Comparison of ENCODE assay signal across 1 cellular context in genomic region chr5:124570285-124571035, GRCh38.
TF ChIP-seq lines count a peak whose summit lies in the region.

No MANE protein-coding gene starts in this region.

TF ChIP-seq in HepG2, 621 proteins besides CTCF, POLR2A, EP300 and RAD21 (continued from another document):
- TF ChIP-seq, protein P1, sequence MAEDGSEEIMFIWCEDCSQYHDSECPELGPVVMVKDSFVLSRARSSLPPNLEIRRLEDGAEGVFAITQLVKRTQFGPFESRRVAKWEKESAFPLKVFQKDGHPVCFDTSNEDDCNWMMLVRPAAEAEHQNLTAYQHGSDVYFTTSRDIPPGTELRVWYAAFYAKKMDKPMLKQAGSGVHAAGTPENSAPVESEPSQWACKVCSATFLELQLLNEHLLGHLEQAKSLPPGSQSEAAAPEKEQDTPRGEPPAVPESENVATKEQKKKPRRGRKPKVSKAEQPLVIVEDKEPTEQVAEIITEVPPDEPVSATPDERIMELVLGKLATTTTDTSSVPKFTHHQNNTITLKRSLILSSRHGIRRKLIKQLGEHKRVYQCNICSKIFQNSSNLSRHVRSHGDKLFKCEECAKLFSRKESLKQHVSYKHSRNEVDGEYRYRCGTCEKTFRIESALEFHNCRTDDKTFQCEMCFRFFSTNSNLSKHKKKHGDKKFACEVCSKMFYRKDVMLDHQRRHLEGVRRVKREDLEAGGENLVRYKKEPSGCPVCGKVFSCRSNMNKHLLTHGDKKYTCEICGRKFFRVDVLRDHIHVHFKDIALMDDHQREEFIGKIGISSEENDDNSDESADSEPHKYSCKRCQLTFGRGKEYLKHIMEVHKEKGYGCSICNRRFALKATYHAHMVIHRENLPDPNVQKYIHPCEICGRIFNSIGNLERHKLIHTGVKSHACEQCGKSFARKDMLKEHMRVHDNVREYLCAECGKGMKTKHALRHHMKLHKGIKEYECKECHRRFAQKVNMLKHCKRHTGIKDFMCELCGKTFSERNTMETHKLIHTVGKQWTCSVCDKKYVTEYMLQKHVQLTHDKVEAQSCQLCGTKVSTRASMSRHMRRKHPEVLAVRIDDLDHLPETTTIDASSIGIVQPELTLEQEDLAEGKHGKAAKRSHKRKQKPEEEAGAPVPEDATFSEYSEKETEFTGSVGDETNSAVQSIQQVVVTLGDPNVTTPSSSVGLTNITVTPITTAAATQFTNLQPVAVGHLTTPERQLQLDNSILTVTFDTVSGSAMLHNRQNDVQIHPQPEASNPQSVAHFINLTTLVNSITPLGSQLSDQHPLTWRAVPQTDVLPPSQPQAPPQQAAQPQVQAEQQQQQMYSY (CRISPR knock-in tag; IDR thresholded peaks at IDR 0.05): no peak
- no peak for TF ChIP-seq ZNF207 (IDR thresholded peaks at IDR 0.05; ENCODE audit: borderline replicate concordance)
